Comparison of ENCODE assay signal across 1 cellular context in genomic region chr22:20877715-20878114, GRCh38.
TF ChIP-seq lines count a peak whose summit lies in the region.

No MANE protein-coding gene starts in this region.

TF ChIP-seq in K562, 482 proteins besides CTCF, POLR2A, EP300 and RAD21:
- 0 out of 2 replicates have a peak, but pooled peaks have one; percentile 55 for TF ChIP-seq RFX7 (CRISPR knock-in tag; IDR thresholded peaks at IDR 0.05)
- TF ChIP-seq CHAMP1 (IDR thresholded peaks at IDR 0.05) = no peak
- TF ChIP-seq FOXJ2 (tag; IDR thresholded peaks at IDR 0.05) = no peak
- TF ChIP-seq ETV5 (CRISPR knock-in tag; IDR thresholded peaks at IDR 0.05; ENCODE audit: low read depth) = 0 out of 2 replicates have a peak, but pooled peaks have one; percentile 29
- peak; percentile 71; the same call in 1 of the 2 replicates for TF ChIP-seq ZNF12 (CRISPR knock-in tag; IDR thresholded peaks at IDR 0.05)
- 0 out of 2 replicates have a peak, but pooled peaks have one; percentile 13 for TF ChIP-seq TCF3 (CRISPR knock-in tag; IDR thresholded peaks at IDR 0.05)
